20 cellular contexts compared by ENCODE assay signal in the genomic region with DNA sequence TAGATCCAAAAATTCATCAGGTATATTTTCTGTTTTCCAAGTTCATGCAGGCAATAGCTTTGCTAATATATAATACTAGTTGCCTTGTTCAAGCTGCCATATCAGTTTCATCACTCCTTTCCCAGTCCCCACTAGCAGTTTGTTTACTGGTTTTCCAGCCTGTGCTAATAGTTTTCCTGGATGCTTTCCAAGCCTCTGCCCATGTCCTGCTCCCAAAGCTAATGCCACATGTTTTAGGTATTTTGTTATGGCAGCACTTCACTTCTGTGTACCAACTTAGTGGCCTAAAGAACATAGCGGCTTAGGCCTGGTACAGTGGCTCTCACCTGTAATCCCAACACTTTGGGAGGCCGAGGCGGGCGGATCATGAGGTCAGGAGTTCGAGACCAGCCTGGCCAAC. TPM values are rescaled to one million over a fixed set of nuclear protein-coding genes. Genes with fewer than 3 reads are reported as not detected.
DNase-seq lines count a peak whose midpoint lies in the region; ATAC-seq, FAIRE-seq and TF ChIP-seq lines count a peak whose summit lies in the region.
"Had no signal": no experiment of that assay in that cellular context is flagged by ENCODE, and none has a peak within 500 bp of the region (broad histone marks: within the 10 kb centered on the region; RNA-seq: fewer than 3 reads in every experiment).

No MANE protein-coding gene starts in this region.

- peak; percentile 22 for DNase-seq in AG10803 (ENCODE audit: low read depth)
- DNase-seq in EH (ENCODE audit: low read depth): peak; percentile 9
- peak; percentile 22 for DNase-seq in amniotic epithelial cell (ENCODE audit: low read depth)
- no peak for DNase-seq in left ventricle myocardium superior
- no peak for DNase-seq in D721Med (ENCODE audit: insufficient read length, low spot score)
- no peak for DNase-seq in effector memory CD4-positive, alpha-beta T cell
- DNase-seq in HEK293T (ENCODE audit: extremely low spot score): no peak
- DNase-seq: ACHN, AML-193, DND-41, NCI-H1105 treated with DMSO at 0.1 percent for 48 hours, NCI-H1694 treated with DMSO at 0.1 percent for 48 hours, NCI-H510A treated with DMSO at 0.1 percent for 48 hours, NCI-H774, RPMI8226, SJCRH30 had no signal

- H3K27ac ChIP-seq in effector memory CD4-positive, alpha-beta T cell (ENCODE audit: insufficient read depth, low read length, poor library complexity, severe bottlenecking): no peak overlapping the region
- H3K27ac ChIP-seq: C4-2B, SJCRH30 had no signal

- no peak for TF ChIP-seq CTCF in AG10803 (conservative IDR thresholded peaks at IDR 0.05; ENCODE audit: low read length)
- TF ChIP-seq CTCF in D721Med (IDR thresholded peaks at IDR 0.05; ENCODE audit: insufficient read depth, missing control alignments): no peak

- no peaks in the 10 kb centered on the region for H3K9me3 ChIP-seq in effector memory CD4-positive, alpha-beta T cell (ENCODE audit: control insufficient read depth, low read length)

- no peak for FAIRE-seq in D721Med (lab: Jason Lieb, UNC)
- FAIRE-seq: G401.6 had no signal

- H3K27me3 ChIP-seq in effector memory CD4-positive, alpha-beta T cell (replicated peaks; ENCODE audit: control insufficient read depth, insufficient read depth, low read length, poor library complexity, severe bottlenecking): no peaks in the 10 kb centered on the region
- H3K27me3 ChIP-seq: SJCRH30 had no signal

- CTCF ChIA-PET in HEK293T (lab: Yijun Ruan, JAX): no interaction called here

- POLR2A ChIA-PET in HEK293T (lab: Yijun Ruan, JAX): interaction anchor here (1.6 kb wide), 1 partner anchor 25 kb away, joined by 3 read pairs; no protein-coding TSS in a partner anchor

- intact Hi-C loops in left ventricle myocardium superior (cut with micrococcal nuclease): no loop called here

- H3K36me3 ChIP-seq in effector memory CD4-positive, alpha-beta T cell (ENCODE audit: control insufficient read depth, insufficient read depth, low read length): peaks cover 23% of the 10 kb centered on the region

- peak; percentile 42 for ATAC-seq in left ventricle myocardium superior
- ATAC-seq: GM23338, HCT116 had no signal

- H3K4me1 ChIP-seq in effector memory CD4-positive, alpha-beta T cell (ENCODE audit: control insufficient read depth, insufficient read depth, low read length, poor library complexity, severe bottlenecking): no peaks in the 10 kb centered on the region
- H3K4me1 ChIP-seq: SJCRH30 had no signal

- no peak overlapping the region for H3K4me3 ChIP-seq in AG10803 (ENCODE audit: low read length)
- no peak overlapping the region for H3K4me3 ChIP-seq in effector memory CD4-positive, alpha-beta T cell (ENCODE audit: insufficient read depth, low read depth, low read length, poor library complexity, severe bottlenecking)
- H3K4me3 ChIP-seq: GM23338, SJCRH30 had no signal

TF ChIP-seq in HEK293T, 16 proteins besides CTCF, POLR2A, EP300 and RAD21:
- TF ChIP-seq LEF1 (IDR thresholded peaks at IDR 0.05; ENCODE audit: borderline replicate concordance) (no peak), ZNF384 (IDR thresholded peaks at IDR 0.05) (no peak), SP1 (IDR thresholded peaks at IDR 0.05) (no peak), FOXA1 (IDR thresholded peaks at IDR 0.05) (no peak), NFRKB (IDR thresholded peaks at IDR 0.05) (no peak), TARDBP (IDR thresholded peaks at IDR 0.05) (no peak), FOXM1 (IDR thresholded peaks at IDR 0.05; ENCODE audit: borderline replicate concordance) (no peak), L3MBTL2 (conservative IDR thresholded peaks at IDR 0.05) (no peak), ARNT (IDR thresholded peaks at IDR 0.05) (no peak), BHLHE40 (IDR thresholded peaks at IDR 0.05; ENCODE audit: borderline replicate concordance) (no peak)

RNA-seq across cellular contexts. Expression of gene ZNF527, which starts 28.1 kb away (rescaled TPM):
- total RNA-seq in left ventricle myocardium superior: 6.1 TPM

Comparison
In these comparisons a context has a peak if more than half of its experiments do, and no peak if none do; other contexts are left out.
1. DNase-seq: peak in AG10803 (single experiment), EH (single experiment) and amniotic epithelial cell (single experiment); none in left ventricle myocardium superior (single experiment), D721Med (single experiment), effector memory CD4-positive, alpha-beta T cell (0 of 3) and HEK293T (single experiment).